ENCODE assay signal across 8 cellular contexts in the genomic region with DNA sequence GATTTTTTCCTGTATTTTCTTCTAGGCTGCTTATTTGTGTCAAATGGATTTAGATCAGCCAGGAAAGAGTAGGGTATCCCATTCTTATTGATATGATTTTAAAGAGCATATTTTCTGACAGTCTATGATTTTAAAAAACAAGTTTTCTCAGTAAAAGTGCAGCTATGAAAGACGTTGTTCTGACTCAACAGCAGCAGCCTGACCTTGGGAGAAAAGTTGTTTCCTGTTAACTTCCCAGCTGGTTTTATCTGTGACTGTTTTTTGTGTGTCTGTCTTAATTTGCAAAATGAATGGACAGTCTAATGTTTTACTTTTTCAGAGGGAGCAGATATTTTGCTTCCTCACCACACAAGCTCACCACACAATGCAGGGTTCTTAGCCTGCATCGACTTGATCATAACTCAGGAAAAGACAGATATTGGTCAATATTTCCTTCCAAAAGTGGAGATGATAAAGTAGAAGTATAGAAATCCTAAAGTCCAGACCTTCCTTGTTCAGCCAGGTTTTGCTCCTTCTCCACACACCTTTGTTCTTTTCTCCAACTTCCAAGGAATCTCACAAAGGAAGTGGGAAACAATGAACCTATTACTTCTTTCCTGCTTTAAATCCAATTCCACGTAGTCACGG. TPM values are rescaled to one million over a fixed set of nuclear protein-coding genes. Genes with fewer than 3 reads are reported as not detected.
A peak's percentile ranks its signal among the peaks of the same experiment; 100 is the strongest.
DNase-seq lines count a peak whose midpoint lies in the region; ATAC-seq and TF ChIP-seq lines count a peak whose summit lies in the region.

No MANE protein-coding gene starts in this region.

- H3K9me3 ChIP-seq in cardiac muscle cell (ENCODE audit: low read depth) (no peaks in the 10 kb centered on the region), stomach smooth muscle (ENCODE audit: control insufficient read depth in 2 of 2, low read length in 2 of 2) (no peaks in the 10 kb centered on the region)

- peaks cover 14% of the 10 kb centered on the region for H3K36me3 Mint-ChIP-seq in activated naive CD8-positive, alpha-beta T cell

- H3K4me1 ChIP-seq in cardiac muscle cell (ENCODE audit: low read depth) (no peaks in the 10 kb centered on the region), stomach smooth muscle (ENCODE audit: control insufficient read depth, insufficient read depth, low read length) (peaks cover 4% of the 10 kb centered on the region)

- peak overlapping the region; percentile 66 for H3K27ac Mint-ChIP-seq in activated naive CD8-positive, alpha-beta T cell

- H3K27ac ChIP-seq in cardiac muscle cell (peak overlapping the region; percentile 91), stomach smooth muscle (ENCODE audit: low read length) (peak overlapping the region; percentile 84)

- H3K36me3 ChIP-seq in cardiac muscle cell = no peaks in the 10 kb centered on the region
- H3K36me3 ChIP-seq in stomach smooth muscle (ENCODE audit: control insufficient read depth in 2 of 2, insufficient read depth in 2 of 2, low read length in 2 of 2) = peaks cover 0 to 5% of the 10 kb centered on the region in 2 donors

- no peak for ATAC-seq in Right ventricle myocardium superior (ENCODE audit: poor library complexity)
- ATAC-seq in HG03039 (IDR thresholded peaks at IDR 0.05; ENCODE audit: unreplicated experiment) = no peak

- peaks cover 36% of the 10 kb centered on the region for H3K4me1 Mint-ChIP-seq in activated naive CD8-positive, alpha-beta T cell (ENCODE audit: low read depth)

- peak overlapping the region; percentile 88 to 91 for H3K9ac ChIP-seq in stomach smooth muscle (ENCODE audit: low read length in 2 of 2)

- peak in 1 of 2 donors; percentile 65 for DNase-seq in cardiac muscle cell (ENCODE audit: low read depth in 1 of 2, low spot score in 1 of 2)
- no peak for DNase-seq in Right ventricle myocardium superior
- DNase-seq in iris pigment epithelial cell (ENCODE audit: low read depth) = peak; percentile 79
- DNase-seq in DMS53 (lab: John Stamatoyannopoulos, UW) = no peak
- no peak for DNase-seq in NCI-H2029 (lab: John Stamatoyannopoulos, UW)

- H3K27me3 Mint-ChIP-seq in activated naive CD8-positive, alpha-beta T cell = no peaks in the 10 kb centered on the region

- no peaks in the 10 kb centered on the region for H3K9me3 Mint-ChIP-seq in activated naive CD8-positive, alpha-beta T cell (ENCODE audit: low read depth)

- H3K4me3 Mint-ChIP-seq in activated naive CD8-positive, alpha-beta T cell = peak overlapping the region; percentile 84

- H3K27me3 ChIP-seq in cardiac muscle cell (no peaks in the 10 kb centered on the region), stomach smooth muscle (ENCODE audit: control insufficient read depth in 1 of 2, insufficient read depth in 2 of 2, low read length in 2 of 2) (no peaks in the 10 kb centered on the region)

- intact Hi-C loops in Right ventricle myocardium superior (cut with DNase I) = no loop called here

- H3K4me3 ChIP-seq in cardiac muscle cell = peak overlapping the region; percentile 52
- peak overlapping the region; percentile 80 for H3K4me3 ChIP-seq in stomach smooth muscle (ENCODE audit: low read length in 2 of 2)

- TF ChIP-seq CTCF in cardiac muscle cell (IDR thresholded peaks at IDR 0.05; ENCODE audit: low read depth, low read length) = no peak

RNA-seq across cellular contexts. Expression of gene MTHFD2L, which starts 0.7 kb away (rescaled TPM):
- total RNA-seq in cardiac muscle cell (9.2 and 12.3 TPM in 2 replicates), Right ventricle myocardium superior (9.1 TPM)
- 10.8 and 12.0 TPM in 2 replicates for polyA plus RNA-seq in cardiac muscle cell

RNA-seq across cellular contexts. Expression of gene CXCL2, which starts 58.2 kb away (rescaled TPM):
- total RNA-seq in cardiac muscle cell (not detected in 2 replicates), Right ventricle myocardium superior (7.4 TPM)
- not detected in 2 replicates for polyA plus RNA-seq in cardiac muscle cell
